11 cellular contexts compared by ENCODE assay signal in the genomic region with DNA sequence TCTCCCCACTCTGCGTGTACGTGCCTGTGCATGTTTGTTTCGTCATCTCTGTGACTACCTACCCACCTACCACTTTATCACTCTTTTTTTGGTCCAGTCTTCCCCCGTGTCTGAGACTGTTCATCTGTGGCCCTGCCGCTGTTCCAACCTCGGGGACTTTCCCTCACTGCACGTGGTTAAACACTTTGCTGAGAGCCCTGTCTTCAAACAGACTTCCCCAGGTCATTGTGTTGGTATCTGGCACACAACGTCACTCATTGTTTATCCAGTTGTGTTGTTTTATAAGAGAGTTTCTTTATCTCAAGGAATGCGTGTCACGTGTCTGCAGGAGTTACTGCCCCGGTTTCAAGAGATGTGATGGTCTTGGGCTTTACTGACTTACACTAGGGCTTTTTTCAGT.
DNase-seq lines count a peak whose midpoint lies in the region; ATAC-seq and TF ChIP-seq lines count a peak whose summit lies in the region.
"Had no signal": no experiment of that assay in that cellular context is flagged by ENCODE, and none has a peak within 500 bp of the region (broad histone marks: within the 10 kb centered on the region; RNA-seq: fewer than 3 reads in every experiment).

No MANE protein-coding gene starts in this region.

- no peaks in the 10 kb centered on the region for H3K9me2 ChIP-seq in PC-3 (replicated peaks; ENCODE audit: low read length)

- CTCF ChIA-PET in PC-3 (lab: Charles Lee), result interaction anchor here (0.6 kb wide), 1 partner anchor 164 kb away, joined by 14 read pairs; no protein-coding TSS in a partner anchor

- no peak overlapping the region for H3K9ac ChIP-seq in PC-3 (ENCODE audit: low read length)
- H3K9ac ChIP-seq in smooth muscle cell (ENCODE audit: low read depth), result peak overlapping the region; percentile 55

- H3K4me3 ChIP-seq in PC-3 (ENCODE audit: low read length), result no peak overlapping the region
- H3K4me3 ChIP-seq in fibroblast of the aortic adventitia (ENCODE audit: low read depth, low read length), result no peak overlapping the region
- H3K4me3 ChIP-seq in smooth muscle cell, result no peak overlapping the region

- WGBS in smooth muscle cell (ENCODE audit: low lambda C conversion rate), result 50% methylated on average over 11 of the region's 11 CpGs

- H3K27ac ChIP-seq in PC-3 (ENCODE audit: low read length) (peak overlapping the region; percentile 35), smooth muscle cell (ENCODE audit: low read depth) (peak overlapping the region; percentile 96)

- intact Hi-C loops in PC-3 (cut with micrococcal nuclease), result loop anchor here (5.0 kb wide), 1 partner anchor 82 kb away; no protein-coding TSS in a partner anchor

- DNase-seq in PC-3 (no peak), fibroblast of the aortic adventitia (ENCODE audit: low read depth) (peak; percentile 92), smooth muscle cell (lab: John Stamatoyannopoulos, UW; ENCODE audit: unreplicated experiment) (no peak), NCI-H2227 treated with DMSO at 0.1 percent for 48 hours (lab: John Stamatoyannopoulos, UW) (no peak), HuH-7.5 (ENCODE audit: low spot score) (no peak), NCI-H2107 treated with DMSO at 0.1 percent for 48 hours (lab: John Stamatoyannopoulos, UW; ENCODE audit: unreplicated experiment) (no peak), NCI-H526 (lab: John Stamatoyannopoulos, UW) (no peak)
- DNase-seq: activated CD4-positive, alpha-beta T cell treated with anti-CD3 and anti-CD28 coated beads for 1 hour; DMS153 had no signal

- H3K36me3 ChIP-seq in PC-3 (ENCODE audit: low read depth, low read length), result no peaks in the 10 kb centered on the region
- H3K36me3 ChIP-seq in smooth muscle cell (ENCODE audit: low read depth), result no peaks in the 10 kb centered on the region

- H3K79me2 ChIP-seq in PC-3 (ENCODE audit: low read length) (no peaks in the 10 kb centered on the region), smooth muscle cell (ENCODE audit: low read depth) (no peaks in the 10 kb centered on the region)

- H4K20me1 ChIP-seq in PC-3 (ENCODE audit: low read length) (no peaks in the 10 kb centered on the region), smooth muscle cell (ENCODE audit: low read depth) (no peaks in the 10 kb centered on the region)

- no peaks in the 10 kb centered on the region for H3K9me3 ChIP-seq in PC-3 (ENCODE audit: low read length)
- no peaks in the 10 kb centered on the region for H3K9me3 ChIP-seq in smooth muscle cell (replicated peaks; ENCODE audit: low read depth)

- TF ChIP-seq CTCF in PC-3 (conservative IDR thresholded peaks at IDR 0.05; ENCODE audit: low read depth, low read length) (no peak), fibroblast of the aortic adventitia (IDR thresholded peaks at IDR 0.05; ENCODE audit: insufficient read depth, low read length) (no peak), smooth muscle cell (IDR thresholded peaks at IDR 0.05; ENCODE audit: borderline replicate concordance, insufficient read depth, poor library complexity, severe bottlenecking) (no peak)

- H3K4me2 ChIP-seq in PC-3 (ENCODE audit: low read length) (no peak overlapping the region), smooth muscle cell (peak overlapping the region; percentile 77)

- H3K27me3 ChIP-seq in PC-3 (ENCODE audit: low read length), result no peaks in the 10 kb centered on the region
- H3K27me3 ChIP-seq in smooth muscle cell (ENCODE audit: low read depth), result no peaks in the 10 kb centered on the region

- POLR2A ChIA-PET in PC-3 (lab: Charles Lee; ENCODE audit: unreplicated experiment), result interaction anchor here (0.5 kb wide), 1 partner anchor 62 kb away, joined by 3 read pairs; no protein-coding TSS in a partner anchor

- H2AFZ ChIP-seq in PC-3 (ENCODE audit: low read length), result no peak overlapping the region
- H2AFZ ChIP-seq in smooth muscle cell (ENCODE audit: low read depth), result no peak overlapping the region

- BruUV-seq in PC-3 (replicated peaks; lab: Mats Ljungman, UMichigan), result no TSS peak

- H3F3A ChIP-seq in PC-3 (ENCODE audit: low read length, unreplicated experiment) (no peaks in the 10 kb centered on the region), smooth muscle cell (ENCODE audit: low read depth) (peaks cover 22% of the 10 kb centered on the region)

- H3K4me1 ChIP-seq in PC-3 (ENCODE audit: insufficient read depth, low read length), result peaks cover 29% of the 10 kb centered on the region
- H3K4me1 ChIP-seq in smooth muscle cell (ENCODE audit: low read depth), result peaks cover 24% of the 10 kb centered on the region

- ATAC-seq in GM21529 (IDR thresholded peaks at IDR 0.05; ENCODE audit: unreplicated experiment) (peak; percentile 77), PC-3 (no peak)
- ATAC-seq: Panc1 had no signal
